In the genomic region with DNA sequence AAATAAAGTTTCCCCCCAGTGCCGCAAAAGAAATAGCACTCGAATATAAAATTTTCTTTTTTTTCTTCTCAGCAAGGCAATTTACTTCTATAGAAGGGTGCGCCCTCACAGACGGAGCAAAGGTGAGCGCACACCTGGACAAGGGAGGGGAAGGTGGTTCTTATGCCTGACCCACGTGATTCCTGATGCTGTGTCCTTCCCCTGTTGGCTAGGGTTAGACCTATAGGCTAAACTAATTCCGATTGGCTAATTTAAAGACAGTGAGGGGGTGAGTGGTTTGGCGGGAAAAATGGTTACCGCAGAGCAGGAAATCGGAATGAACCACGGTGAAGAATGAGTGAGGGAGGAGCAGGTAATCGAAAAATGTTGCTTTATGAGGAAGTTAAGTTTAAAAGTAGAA, we compare ENCODE assay signal across 10 cellular contexts. TPM values are rescaled to one million over a fixed set of nuclear protein-coding genes. Genes with fewer than 3 reads are reported as not detected.
DNase-seq lines count a peak whose midpoint lies in the region; ATAC-seq and TF ChIP-seq lines count a peak whose summit lies in the region.
"Had no signal": no experiment of that assay in that cellular context is flagged by ENCODE, and none has a peak within 500 bp of the region (broad histone marks: within the 10 kb centered on the region; RNA-seq: fewer than 3 reads in every experiment).

No MANE protein-coding gene starts in this region.

- intact Hi-C loops in testis (cut with DNase I; ENCODE audit: low total_unique reads), result no loop called here

- DNase-seq in activated T-cell treated with anti-CD3 and anti-CD28 coated beads, Interleukin-2, amount 50 U/mL, for 72 hours, result no peak
- DNase-seq in activated T-cell treated with anti-CD3 and anti-CD28 coated beads for 4 hours (no peak), inferior parietal cortex (ENCODE audit: extremely low spot score) (peak; percentile 38), testis (no peak), SIG-M5 (lab: John Stamatoyannopoulos, UW) (no peak), HCEC 1CT (no peak), cortex of kidney (lab: John Stamatoyannopoulos, UW) (no peak)
- DNase-seq in activated naive CD8-positive, alpha-beta T cell treated with anti-CD3 and anti-CD28 coated beads for 36 hours, result no peak
- DNase-seq: NCI-H1417 treated with DMSO at 0.1 percent for 48 hours had no signal

- peaks cover 3 to 6% of the 10 kb centered on the region in 2 donors for H3K9me3 Mint-ChIP-seq in activated T-cell treated with anti-CD3 and anti-CD28 coated beads, Interleukin-2, amount 50 U/mL, for 72 hours
- H3K9me3 Mint-ChIP-seq in activated naive CD8-positive, alpha-beta T cell treated with anti-CD3 and anti-CD28 coated beads for 36 hours, result peaks cover 14% of the 10 kb centered on the region

- H3K27me3 ChIP-seq in testis, result no peaks in the 10 kb centered on the region

- no peaks in the 10 kb centered on the region for H3K9me3 ChIP-seq in testis

- no peak overlapping the region for H3K27ac ChIP-seq in testis

- no peak for TF ChIP-seq POLR2A in testis (IDR thresholded peaks at IDR 0.05)

- peak overlapping the region; percentile 66 to 72 for H3K4me3 Mint-ChIP-seq in activated T-cell treated with anti-CD3 and anti-CD28 coated beads, Interleukin-2, amount 50 U/mL, for 72 hours
- H3K4me3 Mint-ChIP-seq in activated naive CD8-positive, alpha-beta T cell treated with anti-CD3 and anti-CD28 coated beads for 36 hours, result peak overlapping the region; percentile 59

- WGBS in testis, 2 donors, result 61 to 78% methylated on average over 12 of the region's 12 CpGs

- H3K4me3 ChIP-seq in testis, result peak overlapping the region; percentile 40 to 60

- no peak overlapping the region for H3K27ac Mint-ChIP-seq in activated T-cell treated with anti-CD3 and anti-CD28 coated beads, Interleukin-2, amount 50 U/mL, for 72 hours
- peak overlapping the region; percentile 21 for H3K27ac Mint-ChIP-seq in activated naive CD8-positive, alpha-beta T cell treated with anti-CD3 and anti-CD28 coated beads for 36 hours

- no peak for ATAC-seq in activated T-cell treated with anti-CD3 and anti-CD28 coated beads, Interleukin-2, amount 50 U/mL, for 72 hours (replicated peaks in 1 of 2)

- peaks cover 10% of the 10 kb centered on the region for H3K4me1 ChIP-seq in testis

- peaks cover 11 to 17% of the 10 kb centered on the region in 2 donors for H3K36me3 Mint-ChIP-seq in activated T-cell treated with anti-CD3 and anti-CD28 coated beads, Interleukin-2, amount 50 U/mL, for 72 hours (ENCODE audit: insufficient read depth in 2 of 2)
- peaks cover 31% of the 10 kb centered on the region for H3K36me3 Mint-ChIP-seq in activated naive CD8-positive, alpha-beta T cell treated with anti-CD3 and anti-CD28 coated beads for 36 hours

- H3K4me1 Mint-ChIP-seq in activated T-cell treated with anti-CD3 and anti-CD28 coated beads, Interleukin-2, amount 50 U/mL, for 72 hours (ENCODE audit: low read depth), result peaks cover 5% of the 10 kb centered on the region
- H3K4me1 Mint-ChIP-seq in activated naive CD8-positive, alpha-beta T cell treated with anti-CD3 and anti-CD28 coated beads for 36 hours, result peaks cover 8% of the 10 kb centered on the region

- peaks cover 28% of the 10 kb centered on the region for H3K27me3 Mint-ChIP-seq in activated T-cell treated with anti-CD3 and anti-CD28 coated beads, Interleukin-2, amount 50 U/mL, for 72 hours (ENCODE audit: low read depth)
- peaks cover 18% of the 10 kb centered on the region for H3K27me3 Mint-ChIP-seq in activated naive CD8-positive, alpha-beta T cell treated with anti-CD3 and anti-CD28 coated beads for 36 hours

- TF ChIP-seq CTCF in testis (IDR thresholded peaks at IDR 0.05), result no peak

- no peaks in the 10 kb centered on the region for H3K36me3 ChIP-seq in testis (ENCODE audit: low read depth, missing control alignments)

RNA-seq across cellular contexts. Expression of gene FAAH, which starts 0.6 kb away (rescaled TPM):
- total RNA-seq in activated T-cell treated with anti-CD3 and anti-CD28 coated beads, Interleukin-2, amount 50 U/mL, for 72 hours, result 1 to 10 TPM; 5.1 to 8.8 TPM
- total RNA-seq in activated naive CD8-positive, alpha-beta T cell treated with anti-CD3 and anti-CD28 coated beads for 36 hours, result 1 to 10 TPM; 2.8 to 3.4 TPM
- total RNA-seq in testis, result 10 to 100 TPM; 55.8 to 72.0 TPM
- polyA plus RNA-seq in testis (ENCODE audit: insufficient read depth, low read depth, low replicate concordance), result 113 TPM
- total RNA-seq: myocyte had no signal

RNA-seq across cellular contexts. Expression of gene NSUN4, which starts 52.9 kb away (rescaled TPM):
- 10 to 100 TPM; 42.4 to 42.9 TPM for total RNA-seq in activated T-cell treated with anti-CD3 and anti-CD28 coated beads, Interleukin-2, amount 50 U/mL, for 72 hours
- total RNA-seq in activated naive CD8-positive, alpha-beta T cell treated with anti-CD3 and anti-CD28 coated beads for 36 hours, result 10 to 100 TPM; 32.0 to 32.5 TPM
- 100 to 1,000 TPM in 1 of 2 donors, 10 to 100 TPM in 1; 47.4 to 130 TPM for total RNA-seq in testis
- 94.3 TPM for polyA plus RNA-seq in testis (ENCODE audit: insufficient read depth, low read depth, low replicate concordance)

Comparison
In these comparisons a context has a peak if more than half of its experiments do, and no peak if none do; other contexts are left out.
1. RNA of gene FAAH, which starts 0.6 kb away (total RNA-seq): 55.8 to 72.0 TPM in testis; 5.1 to 8.8 TPM in activated T-cell treated with anti-CD3 and anti-CD28 coated beads, Interleukin-2, amount 50 U/mL, for 72 hours and 2.8 to 3.4 TPM in activated naive CD8-positive, alpha-beta T cell treated with anti-CD3 and anti-CD28 coated beads for 36 hours; every median in the first group is over 4 times any median in the second.